In the genomic region with DNA sequence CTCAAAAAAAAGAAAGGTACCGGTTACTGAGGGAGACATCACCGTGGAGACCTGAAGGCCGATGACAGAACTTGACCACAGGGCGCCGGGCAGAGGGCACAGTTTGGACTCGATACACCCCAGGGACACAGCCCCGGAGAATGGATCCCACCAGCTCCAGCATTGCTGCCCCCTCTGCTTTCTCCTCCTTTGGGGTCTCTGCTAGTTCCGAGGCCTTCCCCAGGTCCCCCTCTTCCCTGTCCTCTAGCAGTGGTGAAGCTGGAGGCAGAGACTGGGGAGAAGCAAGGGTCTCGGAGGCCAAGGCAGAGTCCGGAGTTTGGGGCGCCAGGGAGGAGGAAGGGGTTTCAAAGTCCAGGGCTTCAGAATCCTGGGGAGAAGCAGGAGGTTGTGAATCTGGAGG, we compare ENCODE assay signal across 28 cellular contexts. TPM values are rescaled to one million over a fixed set of nuclear protein-coding genes. Genes with fewer than 3 reads are reported as not detected.
A peak's percentile ranks its signal among the peaks of the same experiment; 100 is the strongest.
DNase-seq lines count a peak whose midpoint lies in the region; ATAC-seq and TF ChIP-seq lines count a peak whose summit lies in the region.
"Had no signal": no experiment of that assay in that cellular context is flagged by ENCODE, and none has a peak within 500 bp of the region (broad histone marks: within the 10 kb centered on the region; RNA-seq: fewer than 3 reads in every experiment).

No MANE protein-coding gene starts in this region.

- TF ChIP-seq CTCF in left ventricle myocardium inferior (IDR thresholded peaks at IDR 0.05; ENCODE audit: borderline replicate concordance) (no peak), neural crest cell (conservative IDR thresholded peaks at IDR 0.05) (no peak), upper lobe of left lung (IDR thresholded peaks at IDR 0.05) (no peak)

- no peak for ATAC-seq in Right ventricle myocardium inferior
- no peak for ATAC-seq in upper lobe of left lung (ENCODE audit: low FRiP score in 2 of 2)
- ATAC-seq: GM12878 had no signal

- DNase-seq in activated CD4-positive, alpha-beta memory T cell treated with anti-CD3 and anti-CD28 coated beads for 36 hours = no peak
- DNase-seq in activated CD4-positive, alpha-beta memory T cell treated with anti-CD3 and anti-CD28 coated beads, Interleukin-2, amount 10 ng/mL, durations not matched to agents 7 days and 5 days = no peak
- DNase-seq in left ventricle myocardium inferior (no peak), Right ventricle myocardium inferior (ENCODE audit: missing footprints) (no peak), neural crest cell (ENCODE audit: low read depth, low spot score) (no peak), upper lobe of left lung (no peak), glomerular visceral epithelial cell (ENCODE audit: extremely low spot score) (no peak), H4 (ENCODE audit: low spot score) (no peak)
- DNase-seq: ACHN; CD4-positive, alpha-beta T cell; COR-L47; DMS 273 treated with DMSO at 0.1 percent for 48 hours; DMS79 treated with DMSO at 0.1 percent for 48 hours; GM23248; KG1; NCI-H1092; NCI-H1436; NCI-H187 treated with DMSO at 0.1 percent for 48 hours; NCI-H2107; NCI-H2227 treated with DMSO at 0.1 percent for 48 hours; NCI-H510A treated with DMSO at 0.1 percent for 48 hours; NCI-H774; NK-92 treated with Interleukin-12 subunit alpha and Interleukin-12 subunit beta, amount 100 ng/mL, for 24 hours had no signal

- H3K4me1 ChIP-seq in left ventricle myocardium inferior (peaks cover 46% of the 10 kb centered on the region), upper lobe of left lung (peaks cover 25 to 29% (median 28%) of the 10 kb centered on the region in 4 donors)

- H3K9me3 Mint-ChIP-seq in activated CD4-positive, alpha-beta memory T cell treated with anti-CD3 and anti-CD28 coated beads for 36 hours = no peaks in the 10 kb centered on the region
- no peaks in the 10 kb centered on the region for H3K9me3 Mint-ChIP-seq in activated CD4-positive, alpha-beta memory T cell treated with anti-CD3 and anti-CD28 coated beads, Interleukin-2, amount 10 ng/mL, durations not matched to agents 7 days and 5 days
- no peaks in the 10 kb centered on the region for H3K9me3 Mint-ChIP-seq in neural crest cell
- H3K9me3 Mint-ChIP-seq: CD4-positive, alpha-beta T cell had no signal

- H3K4me1 Mint-ChIP-seq in activated CD4-positive, alpha-beta memory T cell treated with anti-CD3 and anti-CD28 coated beads for 36 hours (ENCODE audit: low read depth) = peaks cover 13% of the 10 kb centered on the region
- peaks cover 20% of the 10 kb centered on the region for H3K4me1 Mint-ChIP-seq in activated CD4-positive, alpha-beta memory T cell treated with anti-CD3 and anti-CD28 coated beads, Interleukin-2, amount 10 ng/mL, durations not matched to agents 7 days and 5 days
- peaks cover 18% of the 10 kb centered on the region for H3K4me1 Mint-ChIP-seq in neural crest cell

- peaks cover 57% of the 10 kb centered on the region for H3K36me3 ChIP-seq in left ventricle myocardium inferior
- peaks cover 4 to 53% (median 22%) of the 10 kb centered on the region in 4 donors for H3K36me3 ChIP-seq in upper lobe of left lung

- WGBS in upper lobe of left lung, 2 donors = 95 to 96% methylated on average over 11 of the region's 11 CpGs

- intact Hi-C loops in activated CD4-positive, alpha-beta memory T cell treated with anti-CD3 and anti-CD28 coated beads for 36 hours (cut with micrococcal nuclease) = no loop called here
- intact Hi-C loops in left ventricle myocardium inferior (cut with micrococcal nuclease) (no loop called here), Right ventricle myocardium inferior (cut with DNase I) (no loop called here)

- H3K27me3 ChIP-seq in left ventricle myocardium inferior (ENCODE audit: low read depth) (no peaks in the 10 kb centered on the region), upper lobe of left lung (no peaks in the 10 kb centered on the region)
- H3K27me3 ChIP-seq: BLaER1, Peyer's patch had no signal

- no peak for TF ChIP-seq POLR2A in upper lobe of left lung (IDR thresholded peaks at IDR 0.05)

- H3K36me3 Mint-ChIP-seq in activated CD4-positive, alpha-beta memory T cell treated with anti-CD3 and anti-CD28 coated beads for 36 hours = peaks cover 18% of the 10 kb centered on the region
- H3K36me3 Mint-ChIP-seq in activated CD4-positive, alpha-beta memory T cell treated with anti-CD3 and anti-CD28 coated beads, Interleukin-2, amount 10 ng/mL, durations not matched to agents 7 days and 5 days (ENCODE audit: low read depth) = peaks cover 53% of the 10 kb centered on the region
- H3K36me3 Mint-ChIP-seq in neural crest cell (ENCODE audit: low read depth) = peaks cover 5% of the 10 kb centered on the region

- H3K9me3 ChIP-seq in left ventricle myocardium inferior (replicated peaks) = no peaks in the 10 kb centered on the region
- no peaks in the 10 kb centered on the region for H3K9me3 ChIP-seq in upper lobe of left lung
- H3K9me3 ChIP-seq: BLaER1, HAP-1, Peyer's patch had no signal

- POLR2A ChIA-PET in activated CD4-positive, alpha-beta memory T cell treated with anti-CD3 and anti-CD28 coated beads for 36 hours (lab: Charles Lee) = no interaction called here
- POLR2A ChIA-PET in activated CD4-positive, alpha-beta memory T cell treated with anti-CD3 and anti-CD28 coated beads, Interleukin-2, amount 10 ng/mL, durations not matched to agents 7 days and 5 days (lab: Charles Lee) = interaction anchor here (7.8 kb wide), 1 partner anchor 14 kb away, joined by 129 read pairs; a partner anchor contains a TSS

- no peaks in the 10 kb centered on the region for H3K27me3 Mint-ChIP-seq in activated CD4-positive, alpha-beta memory T cell treated with anti-CD3 and anti-CD28 coated beads for 36 hours
- H3K27me3 Mint-ChIP-seq in activated CD4-positive, alpha-beta memory T cell treated with anti-CD3 and anti-CD28 coated beads, Interleukin-2, amount 10 ng/mL, durations not matched to agents 7 days and 5 days = no peaks in the 10 kb centered on the region
- no peaks in the 10 kb centered on the region for H3K27me3 Mint-ChIP-seq in neural crest cell (ENCODE audit: low read depth)
- H3K27me3 Mint-ChIP-seq: CD4-positive, alpha-beta T cell had no signal

- H3K4me3 Mint-ChIP-seq in activated CD4-positive, alpha-beta memory T cell treated with anti-CD3 and anti-CD28 coated beads for 36 hours = no peak overlapping the region
- no peak overlapping the region for H3K4me3 Mint-ChIP-seq in activated CD4-positive, alpha-beta memory T cell treated with anti-CD3 and anti-CD28 coated beads, Interleukin-2, amount 10 ng/mL, durations not matched to agents 7 days and 5 days
- no peak overlapping the region for H3K4me3 Mint-ChIP-seq in neural crest cell
- H3K4me3 Mint-ChIP-seq: CD4-positive, alpha-beta T cell had no signal

- H3K27ac ChIP-seq in left ventricle myocardium inferior (replicated peaks) = peak overlapping the region; percentile 94
- peak overlapping the region; percentile 61 to 92 (median 81) for H3K27ac ChIP-seq in upper lobe of left lung
- H3K27ac ChIP-seq: 22Rv1, BLaER1, GM23248, Peyer's patch had no signal

- no peak overlapping the region for H3K4me3 ChIP-seq in left ventricle myocardium inferior
- no peak overlapping the region for H3K4me3 ChIP-seq in upper lobe of left lung
- H3K4me3 ChIP-seq: BLaER1, GM12878, GM23248, HAP-1, Peyer's patch had no signal

- no peak for TF ChIP-seq EP300 in upper lobe of left lung (IDR thresholded peaks at IDR 0.05)

- CTCF ChIA-PET in activated CD4-positive, alpha-beta memory T cell treated with anti-CD3 and anti-CD28 coated beads for 36 hours (lab: Charles Lee) = interaction anchor here (0.6 kb wide), 3 partner anchors 16 to 184 kb away, joined by 3 read pairs; no protein-coding TSS in a partner anchor
- CTCF ChIA-PET in activated CD4-positive, alpha-beta memory T cell treated with anti-CD3 and anti-CD28 coated beads, Interleukin-2, amount 10 ng/mL, durations not matched to agents 7 days and 5 days (lab: Charles Lee) = no interaction called here

- peak overlapping the region; percentile 33 for H3K27ac Mint-ChIP-seq in activated CD4-positive, alpha-beta memory T cell treated with anti-CD3 and anti-CD28 coated beads for 36 hours
- H3K27ac Mint-ChIP-seq in activated CD4-positive, alpha-beta memory T cell treated with anti-CD3 and anti-CD28 coated beads, Interleukin-2, amount 10 ng/mL, durations not matched to agents 7 days and 5 days = no peak overlapping the region
- H3K27ac Mint-ChIP-seq in neural crest cell (ENCODE audit: unreplicated experiment) = peak overlapping the region; percentile 57
- H3K27ac Mint-ChIP-seq: CD4-positive, alpha-beta T cell had no signal

RNA-seq across cellular contexts. Expression of a gene that starts 4.8 kb away (rescaled TPM):
- total RNA-seq in activated CD4-positive, alpha-beta memory T cell treated with anti-CD3 and anti-CD28 coated beads for 36 hours = 1,000 to 10,000 TPM; 1,956 to 1,989 TPM
- 100 to 1,000 TPM; 991 to 999 TPM for total RNA-seq in activated CD4-positive, alpha-beta memory T cell treated with anti-CD3 and anti-CD28 coated beads, Interleukin-2, amount 10 ng/mL, durations not matched to agents 7 days and 5 days
- total RNA-seq in left ventricle myocardium inferior (958 TPM), Right ventricle myocardium inferior (907 TPM), neural crest cell (2,024 and 2,072 TPM in 2 replicates), upper lobe of left lung (100 to 1,000 TPM; 557 to 997 (median 889) TPM)
- 1,742 and 1,908 TPM in 2 replicates for total RNA-seq in H4 (2014; rRNA removed; shearing (Covaris generic))

RNA-seq across cellular contexts. Expression of a gene that starts 12.8 kb away (rescaled TPM):
- total RNA-seq in activated CD4-positive, alpha-beta memory T cell treated with anti-CD3 and anti-CD28 coated beads for 36 hours = 10 to 100 TPM; 32.7 to 34.2 TPM
- total RNA-seq in activated CD4-positive, alpha-beta memory T cell treated with anti-CD3 and anti-CD28 coated beads, Interleukin-2, amount 10 ng/mL, durations not matched to agents 7 days and 5 days = 10 to 100 TPM; 23.7 to 25.2 TPM
- total RNA-seq in left ventricle myocardium inferior = 12.5 TPM
- 13.7 TPM for total RNA-seq in Right ventricle myocardium inferior
- 18.0 and 20.7 TPM in 2 replicates for total RNA-seq in neural crest cell
- 10 to 100 TPM in 3 of 6 donors, 1 to 10 TPM in 3; 5.3 to 25.4 (median 11.7) TPM for total RNA-seq in upper lobe of left lung
- total RNA-seq in H4 (2014; rRNA removed; shearing (Covaris generic)) = 2.3 and 5.4 TPM in 2 replicates

RNA-seq across cellular contexts. Expression of a gene that starts 23.1 kb away (rescaled TPM):
- 100 to 1,000 TPM; 166 to 167 TPM for total RNA-seq in activated CD4-positive, alpha-beta memory T cell treated with anti-CD3 and anti-CD28 coated beads for 36 hours
- 100 to 1,000 TPM; 226 TPM for total RNA-seq in activated CD4-positive, alpha-beta memory T cell treated with anti-CD3 and anti-CD28 coated beads, Interleukin-2, amount 10 ng/mL, durations not matched to agents 7 days and 5 days
- 26.3 TPM for total RNA-seq in left ventricle myocardium inferior
- total RNA-seq in Right ventricle myocardium inferior = 34.1 TPM
- total RNA-seq in neural crest cell = 195 and 203 TPM in 2 replicates
- 10 to 100 TPM; 57.6 to 88.0 (median 69.8) TPM for total RNA-seq in upper lobe of left lung
- total RNA-seq in H4 (2014; rRNA removed; shearing (Covaris generic)) = 96.1 and 108 TPM in 2 replicates

RNA-seq across cellular contexts. Expression of a gene that starts 31.9 kb away (rescaled TPM):
- 10 to 100 TPM; 83.7 to 85.2 TPM for total RNA-seq in activated CD4-positive, alpha-beta memory T cell treated with anti-CD3 and anti-CD28 coated beads for 36 hours
- 100 to 1,000 TPM; 323 to 360 TPM for total RNA-seq in activated CD4-positive, alpha-beta memory T cell treated with anti-CD3 and anti-CD28 coated beads, Interleukin-2, amount 10 ng/mL, durations not matched to agents 7 days and 5 days
- total RNA-seq in left ventricle myocardium inferior (290 TPM), Right ventricle myocardium inferior (332 TPM), neural crest cell (0.65 and 1.2 TPM in 2 replicates), upper lobe of left lung (1,000 to 10,000 TPM in 2 of 6 donors, 100 to 1,000 TPM in 4; 583 to 1,153 (median 829) TPM)
- total RNA-seq in H4 (2014; rRNA removed; shearing (Covaris generic)) = 47.0 and 60.1 TPM in 2 replicates

RNA-seq across cellular contexts. Expression of a gene that starts 34.0 kb away (rescaled TPM):
- total RNA-seq in activated CD4-positive, alpha-beta memory T cell treated with anti-CD3 and anti-CD28 coated beads for 36 hours = 100 to 1,000 TPM; 113 to 116 TPM
- total RNA-seq in activated CD4-positive, alpha-beta memory T cell treated with anti-CD3 and anti-CD28 coated beads, Interleukin-2, amount 10 ng/mL, durations not matched to agents 7 days and 5 days = 100 to 1,000 TPM; 121 to 122 TPM
- total RNA-seq in left ventricle myocardium inferior = 14.6 TPM
- 16.4 TPM for total RNA-seq in Right ventricle myocardium inferior
- 37.4 and 40.0 TPM in 2 replicates for total RNA-seq in neural crest cell
- total RNA-seq in upper lobe of left lung = 100 to 1,000 TPM in 1 of 6 donors, 10 to 100 TPM in 5; 31.0 to 148 (median 71.0) TPM
- total RNA-seq in H4 (2014; rRNA removed; shearing (Covaris generic)) = 10.1 and 13.8 TPM in 2 replicates
